Comparison of ENCODE assay signal across 17 cellular contexts in genomic region chr12:108793756-108794441, GRCh38.
DNase-seq lines count a peak whose midpoint lies in the region; ATAC-seq and TF ChIP-seq lines count a peak whose summit lies in the region.
"Had no signal": no experiment of that assay in that cellular context is flagged by ENCODE, and none has a peak within 500 bp of the region (broad histone marks: within the 10 kb centered on the region; RNA-seq: fewer than 3 reads in every experiment).

No MANE protein-coding gene starts in this region.

- H3K4me1 ChIP-seq in body of pancreas (peaks cover 8% of the 10 kb centered on the region), left lung (no peaks in the 10 kb centered on the region), sigmoid colon (peaks cover 0 to 60% (median 38%) of the 10 kb centered on the region in 4 donors)

- peak in 2 of 4 donors; percentile 36 to 61 for TF ChIP-seq EP300 in sigmoid colon (IDR thresholded peaks at IDR 0.05)

- H3K4me3 ChIP-seq in H7 (ENCODE audit: insufficient read depth, low read depth, low read length) = no peak overlapping the region
- H3K4me3 ChIP-seq in body of pancreas = no peak overlapping the region
- H3K4me3 ChIP-seq in left lung = no peak overlapping the region
- no peak overlapping the region for H3K4me3 ChIP-seq in sigmoid colon

- H3K27me3 ChIP-seq in H7 (ENCODE audit: control insufficient read depth, insufficient read depth, low read length) (no peaks in the 10 kb centered on the region), body of pancreas (no peaks in the 10 kb centered on the region), left lung (no peaks in the 10 kb centered on the region), sigmoid colon (no peaks in the 10 kb centered on the region)

- peaks cover 9% of the 10 kb centered on the region for H3K36me3 ChIP-seq in H7 (replicated peaks; ENCODE audit: control insufficient read depth, insufficient read depth, low read length)
- H3K36me3 ChIP-seq in body of pancreas (replicated peaks in 1 of 2; ENCODE audit: insufficient read depth in 1 of 2, low read depth in 2 of 2) = peaks cover under 1 to 16% of the 10 kb centered on the region in 2 donors
- peaks cover 0 to 96% of the 10 kb centered on the region in 2 donors for H3K36me3 ChIP-seq in left lung
- peaks cover 0 to 37% (median 11%) of the 10 kb centered on the region in 4 donors for H3K36me3 ChIP-seq in sigmoid colon

- TF ChIP-seq POLR2A in body of pancreas (IDR thresholded peaks at IDR 0.05) = no peak
- TF ChIP-seq POLR2A in sigmoid colon (IDR thresholded peaks at IDR 0.05) = no peak

- TF ChIP-seq CTCF in body of pancreas (IDR thresholded peaks at IDR 0.05) = no peak
- TF ChIP-seq CTCF in left lung (IDR thresholded peaks at IDR 0.05) = no peak
- TF ChIP-seq CTCF in sigmoid colon (IDR thresholded peaks at IDR 0.05) = no peak

- 36 to 54% methylated on average over 11 to 16 of the region's 16 CpGs for WGBS in body of pancreas, 2 donors
- 81 to 85% methylated on average over 16 of the region's 16 CpGs for WGBS in sigmoid colon, 2 donors

- peak overlapping the region in 2 of 4 donors; percentile 4 to 21 for H3K27ac ChIP-seq in body of pancreas
- H3K27ac ChIP-seq in left lung = no peak overlapping the region
- peak overlapping the region; percentile 75 to 97 (median 88) for H3K27ac ChIP-seq in sigmoid colon
- H3K27ac ChIP-seq: HL-60 had no signal

- intact Hi-C loops in body of pancreas (cut with DNase I) (no loop called here), left lung (cut with DNase I) (no loop called here), sigmoid colon (cut with DNase I) (no loop called here)

- H3K9me3 ChIP-seq in body of pancreas (no peaks in the 10 kb centered on the region), left lung (no peaks in the 10 kb centered on the region), sigmoid colon (no peaks in the 10 kb centered on the region)

- peak; percentile 50 for DNase-seq in H7
- DNase-seq in body of pancreas = peak in 2 of 4 donors; percentile 23 to 42
- DNase-seq in left lung = peak in 1 of 2 donors; percentile 61
- peak; percentile 90 for DNase-seq in sigmoid colon
- DNase-seq in A172 (ENCODE audit: low spot score) = no peak
- DNase-seq in putamen (ENCODE audit: low spot score) = no peak
- DNase-seq: activated CD4-positive, CD25-positive, alpha-beta regulatory T cell treated with anti-CD3 and anti-CD28 coated beads, Interleukin-2, amount 50 U/mL, for 72 hours; AML-193; DMS79 treated with DMSO at 0.1 percent for 48 hours; effector CD4-positive, alpha-beta T cell; kidney glomerular epithelial cell; occipital lobe; stimulated activated CD4-positive, alpha-beta T cell treated with anti-CD3 and anti-CD28 coated beads, Interleukin-1b, Interleukin-23, amount 100 ng/mL, for 48 hours; SW 1271 had no signal

- ATAC-seq in body of pancreas = peak; percentile 47
- peak; percentile 11 for ATAC-seq in left lung
- no peak for ATAC-seq in GM21528 (IDR thresholded peaks at IDR 0.05; ENCODE audit: low FRiP score, unreplicated experiment)
- ATAC-seq in activated CD4-positive, CD25-positive, alpha-beta regulatory T cell treated with anti-CD3 and anti-CD28 coated beads, Interleukin-2, amount 50 U/mL, for 24 hours = no peak

Comparison
In these comparisons a context has a peak if more than half of its experiments do, and no peak if none do; other contexts are left out.
1. DNase-seq: peak in H7 (single experiment) and sigmoid colon (single experiment); none in A172 (single experiment) and putamen (single experiment).
2. ATAC-seq: peak in body of pancreas (single experiment) and left lung (single experiment); none in GM21528 (single experiment) and activated CD4-positive, CD25-positive, alpha-beta regulatory T cell treated with anti-CD3 and anti-CD28 coated beads, Interleukin-2, amount 50 U/mL, for 24 hours (0 of 2).
3. H3K27ac ChIP-seq: peak in sigmoid colon (4 of 4); none in left lung (0 of 2).